In genomic region chr2:151357359-151357758, GRCh38 we compare ENCODE assay signal across 9 cellular contexts. TPM values are rescaled to one million over a fixed set of nuclear protein-coding genes. Genes with fewer than 3 reads are reported as not detected.
DNase-seq lines count a peak whose midpoint lies in the region; ATAC-seq and TF ChIP-seq lines count a peak whose summit lies in the region.
"Had no signal": no experiment of that assay in that cellular context is flagged by ENCODE, and none has a peak within 500 bp of the region (broad histone marks: within the 10 kb centered on the region; RNA-seq: fewer than 3 reads in every experiment).

A gene with protein sequence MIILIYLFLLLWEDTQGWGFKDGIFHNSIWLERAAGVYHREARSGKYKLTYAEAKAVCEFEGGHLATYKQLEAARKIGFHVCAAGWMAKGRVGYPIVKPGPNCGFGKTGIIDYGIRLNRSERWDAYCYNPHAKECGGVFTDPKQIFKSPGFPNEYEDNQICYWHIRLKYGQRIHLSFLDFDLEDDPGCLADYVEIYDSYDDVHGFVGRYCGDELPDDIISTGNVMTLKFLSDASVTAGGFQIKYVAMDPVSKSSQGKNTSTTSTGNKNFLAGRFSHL (plus strand): TSS chr2:151357592. CDS start chr2:151357667, 75 bp downstream.

- H3K27ac Mint-ChIP-seq in T-cell: no peak within 1 kb of the TSS

- H3K4me3 Mint-ChIP-seq in T-cell: no peak within 1 kb of the TSS

- peak within 1 kb of the TSS; percentile 68 for H3K4me2 ChIP-seq in osteoblast (ENCODE audit: insufficient read depth, low read length)

- H3K4me1 Mint-ChIP-seq in T-cell: no peaks in the 10 kb centered on the region

- POLR2A ChIA-PET in BJ (lab: Charles Lee): no interaction called here
- POLR2A ChIA-PET in T-cell (lab: Charles Lee): no interaction called here

- H3K27me3 ChIP-seq in BJ (ENCODE audit: control insufficient read depth, insufficient read depth, low read length) (no peaks in the 10 kb centered on the region), osteoblast (ENCODE audit: insufficient read depth, low read length) (no peaks in the 10 kb centered on the region)

- no peaks in the 10 kb centered on the region for H3K9me3 ChIP-seq in osteoblast (ENCODE audit: low read depth, low read length)

- peak within 1 kb of the TSS; percentile 67 for H3K27ac ChIP-seq in osteoblast (ENCODE audit: low read depth, low read length)

- DNase-seq in BJ (ENCODE audit: low read depth) (peak; percentile 90), RKO (ENCODE audit: low spot score) (peak; percentile 45), fibroblast of pulmonary artery (ENCODE audit: low read depth) (peak; percentile 98), osteoblast (ENCODE audit: insufficient read length, low spot score, missing footprints) (peak; percentile 89), NCI-H526 (lab: John Stamatoyannopoulos, UW) (no peak), T-cell (no peak)
- no peak for DNase-seq in stimulated activated CD4-positive, alpha-beta T cell treated with anti-CD3 and anti-CD28 coated beads, Interleukin-1b, Interleukin-23, amount 100 ng/mL, for 48 hours
- DNase-seq: activated naive CD4-positive, alpha-beta T cell treated with anti-CD3 and anti-CD28 coated beads, Interleukin-2, amount 50 U/mL, for 16 hours had no signal

- ATAC-seq in T-cell (replicated peaks in 1 of 4): no peak
- ATAC-seq in HG03108 (IDR thresholded peaks at IDR 0.05; ENCODE audit: unreplicated experiment): no peak

- TF ChIP-seq CTCF in BJ (IDR thresholded peaks at IDR 0.05; ENCODE audit: insufficient read depth, low read depth, low read length) (no peak), fibroblast of pulmonary artery (IDR thresholded peaks at IDR 0.05; ENCODE audit: low read length, missing control alignments) (no peak), osteoblast (IDR thresholded peaks at IDR 0.05; ENCODE audit: extremely low read depth, low read depth, low read length) (no peak)

- H2AFZ ChIP-seq in osteoblast (ENCODE audit: low read length): peak within 1 kb of the TSS; percentile 16

- H3K4me1 ChIP-seq in osteoblast (ENCODE audit: insufficient read depth, low read length): peaks cover 16% of the 10 kb centered on the region

- CTCF ChIA-PET in BJ (lab: Yijun Ruan, JAX) (no interaction called here), T-cell (lab: Charles Lee) (no interaction called here)

- H3K27me3 Mint-ChIP-seq in T-cell: peaks cover 0 to 4% of the 10 kb centered on the region in 2 donors

- H4K20me1 ChIP-seq in osteoblast (ENCODE audit: insufficient read depth, low read length): no peaks in the 10 kb centered on the region

- H3K4me3 ChIP-seq in BJ (ENCODE audit: low read depth, low read length): no peak within 1 kb of the TSS; the same call in 1 of the 2 replicates
- H3K4me3 ChIP-seq in fibroblast of pulmonary artery (replicated peaks; ENCODE audit: low read depth, low read length): peak within 1 kb of the TSS; percentile 76
- H3K4me3 ChIP-seq in osteoblast (ENCODE audit: insufficient read depth, low read length): peak within 1 kb of the TSS; percentile 41

- H3K9me3 Mint-ChIP-seq in T-cell: no peaks in the 10 kb centered on the region

- H3K36me3 ChIP-seq in BJ (ENCODE audit: control insufficient read depth, insufficient read depth, low read length) (no peaks in the 10 kb centered on the region), osteoblast (ENCODE audit: insufficient read depth, low read length) (no peaks in the 10 kb centered on the region)

- H3K36me3 Mint-ChIP-seq in T-cell: no peaks in the 10 kb centered on the region

- peaks cover 2% of the 10 kb centered on the region for H3K79me2 ChIP-seq in osteoblast (ENCODE audit: insufficient read depth, low read length)

RNA-seq across cellular contexts. Expression of the gene that starts here (rescaled TPM):
- polyA plus RNA-seq in BJ (2011; rRNA removed): 2.1 and 4.5 TPM in 2 replicates
- 0.57 and 1.1 TPM in 2 replicates for polyA minus RNA-seq in BJ (2011; rRNA and poly(A)+ RNA removed)
- 43.1 and 61.6 TPM in 2 replicates for total RNA-seq in osteoblast
- total RNA-seq in T-cell: not detected

Comparison
In these comparisons a context has a peak if more than half of its experiments do, and no peak if none do; other contexts are left out.
1. RNA of the gene that starts here (total RNA-seq): 43.1 to 61.6 TPM in osteoblast; not detected in T-cell; every median in the first group is over 10 times any median in the second.
2. DNase-seq: peak in BJ (single experiment), RKO (single experiment), fibroblast of pulmonary artery (single experiment) and osteoblast (single experiment); none in stimulated activated CD4-positive, alpha-beta T cell treated with anti-CD3 and anti-CD28 coated beads, Interleukin-1b, Interleukin-23, amount 100 ng/mL, for 48 hours (single experiment), NCI-H526 (0 of 2) and T-cell (0 of 34).